28 cellular contexts compared by ENCODE assay signal in the genomic region with DNA sequence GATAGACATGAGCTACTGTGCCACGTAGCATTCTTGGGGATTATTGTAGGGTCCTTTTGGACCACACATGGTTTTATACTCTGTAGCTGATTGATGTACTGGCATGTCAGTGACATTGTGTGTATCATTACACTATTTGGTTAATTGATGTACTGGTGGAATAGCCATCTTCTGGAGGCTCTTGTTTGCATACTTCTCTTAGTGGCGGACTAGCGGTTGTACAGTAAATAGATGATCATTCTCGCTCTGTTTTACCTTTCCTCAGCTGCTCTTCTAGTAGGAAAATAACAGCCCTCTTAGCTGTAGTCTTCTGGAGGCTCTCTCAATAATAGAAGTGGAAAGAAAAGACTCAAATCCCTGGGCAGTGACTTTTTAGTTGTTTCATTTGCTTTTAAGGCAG. TPM values are rescaled to one million over a fixed set of nuclear protein-coding genes. Genes with fewer than 3 reads are reported as not detected.
A peak's percentile ranks its signal among the peaks of the same experiment; 100 is the strongest.
DNase-seq lines count a peak whose midpoint lies in the region; ATAC-seq and TF ChIP-seq lines count a peak whose summit lies in the region.
"Had no signal": no experiment of that assay in that cellular context is flagged by ENCODE, and none has a peak within 500 bp of the region (broad histone marks: within the 10 kb centered on the region; RNA-seq: fewer than 3 reads in every experiment).

No MANE protein-coding gene starts in this region.

- ATAC-seq in right cardiac atrium: no peak
- ATAC-seq: activated T-helper 17 cell treated with anti-CD3 and anti-CD28 coated beads, Interleukin-2, amount 50 U/mL, for 72 hours; left lobe of liver; PC-3; psoas muscle had no signal

- peaks cover 35% of the 10 kb centered on the region for H3K36me3 Mint-ChIP-seq in nephron progenitor cell (ENCODE audit: low read depth)
- H3K36me3 Mint-ChIP-seq: activated CD4-positive, alpha-beta memory T cell treated with anti-CD3 and anti-CD28 coated beads for 36 hours; activated naive CD4-positive, alpha-beta T cell treated with anti-CD3 and anti-CD28 coated beads, Interleukin-2, amount 10 ng/mL, durations not matched to agents 7 days and 5 days had no signal

- no peak overlapping the region for H3K4me3 ChIP-seq in left ventricle myocardium inferior
- H3K4me3 ChIP-seq in right cardiac atrium (ENCODE audit: low read length): no peak overlapping the region
- no peak overlapping the region for H3K4me3 ChIP-seq in ascending aorta
- H3K4me3 ChIP-seq: colonic mucosa, psoas muscle had no signal

- no peaks in the 10 kb centered on the region for H3K9me3 ChIP-seq in left ventricle myocardium inferior (replicated peaks)
- H3K9me3 ChIP-seq in right cardiac atrium (ENCODE audit: control insufficient read depth, low read length): no peaks in the 10 kb centered on the region
- H3K9me3 ChIP-seq in ascending aorta: no peaks in the 10 kb centered on the region
- H3K9me3 ChIP-seq: colonic mucosa, psoas muscle had no signal

- H3K27ac ChIP-seq in left ventricle myocardium inferior (replicated peaks) (peak overlapping the region; percentile 80), right cardiac atrium (ENCODE audit: low read length) (no peak overlapping the region), ascending aorta (peak overlapping the region; percentile 50 to 83)
- H3K27ac ChIP-seq: colonic mucosa had no signal

- H3K4me1 ChIP-seq in left ventricle myocardium inferior (peaks cover 95% of the 10 kb centered on the region), right cardiac atrium (ENCODE audit: control insufficient read depth, insufficient read depth, low read length) (peaks cover 19% of the 10 kb centered on the region), ascending aorta (peaks cover 17 to 69% of the 10 kb centered on the region in 2 donors)
- H3K4me1 ChIP-seq: colonic mucosa had no signal

- H3K27me3 ChIP-seq in left ventricle myocardium inferior (ENCODE audit: low read depth): no peaks in the 10 kb centered on the region
- H3K27me3 ChIP-seq in right cardiac atrium (ENCODE audit: control insufficient read depth, insufficient read depth): no peaks in the 10 kb centered on the region
- no peaks in the 10 kb centered on the region for H3K27me3 ChIP-seq in ascending aorta
- H3K27me3 ChIP-seq: colonic mucosa had no signal

- intact Hi-C loops in left ventricle myocardium inferior (cut with micrococcal nuclease): no loop called here
- intact Hi-C loops in right cardiac atrium (cut with DNase I): no loop called here
- intact Hi-C loops in ascending aorta (cut with DNase I): no loop called here

- peaks cover 55% of the 10 kb centered on the region for H3K4me1 Mint-ChIP-seq in nephron progenitor cell

- H3K27me3 Mint-ChIP-seq in nephron progenitor cell (ENCODE audit: low read depth, poor library complexity): peaks cover 4% of the 10 kb centered on the region
- H3K27me3 Mint-ChIP-seq: activated CD4-positive, alpha-beta memory T cell treated with anti-CD3 and anti-CD28 coated beads for 36 hours; activated naive CD4-positive, alpha-beta T cell treated with anti-CD3 and anti-CD28 coated beads, Interleukin-2, amount 10 ng/mL, durations not matched to agents 7 days and 5 days; CD4-positive, CD25-positive, alpha-beta regulatory T cell had no signal

- H3K9me3 Mint-ChIP-seq in nephron progenitor cell: peaks cover 7% of the 10 kb centered on the region
- H3K9me3 Mint-ChIP-seq: activated CD4-positive, alpha-beta memory T cell treated with anti-CD3 and anti-CD28 coated beads for 36 hours; activated naive CD4-positive, alpha-beta T cell treated with anti-CD3 and anti-CD28 coated beads, Interleukin-2, amount 10 ng/mL, durations not matched to agents 7 days and 5 days; activated T-helper 17 cell treated with anti-CD3 and anti-CD28 coated beads, Interleukin-2, amount 50 U/mL, for 72 hours; CD4-positive, CD25-positive, alpha-beta regulatory T cell; T-helper 2 cell treated with Interferon-gamma antibody and Interleukin-4, amounts not matched to agents 5 μg/mL and 100 μg/mL, for 36 hours had no signal

- H3K4me3 Mint-ChIP-seq in nephron progenitor cell: no peak overlapping the region
- H3K4me3 Mint-ChIP-seq: activated CD4-positive, alpha-beta memory T cell treated with anti-CD3 and anti-CD28 coated beads for 36 hours; activated naive CD4-positive, alpha-beta T cell treated with anti-CD3 and anti-CD28 coated beads, Interleukin-2, amount 10 ng/mL, durations not matched to agents 7 days and 5 days; activated T-helper 17 cell treated with anti-CD3 and anti-CD28 coated beads, Interleukin-2, amount 50 U/mL, for 72 hours; CD4-positive, CD25-positive, alpha-beta regulatory T cell; T-helper 2 cell treated with Interferon-gamma antibody and Interleukin-4, amounts not matched to agents 5 μg/mL and 100 μg/mL, for 36 hours had no signal

- no peak for DNase-seq in left ventricle myocardium inferior
- DNase-seq in right cardiac atrium: no peak
- DNase-seq in ascending aorta (ENCODE audit: low spot score in 2 of 2): no peak
- DNase-seq in nephron progenitor cell: no peak
- DNase-seq in superior temporal gyrus (ENCODE audit: extremely low spot score): no peak
- no peak for DNase-seq in NCI-H345 treated with DMSO at 0.1 percent for 48 hours (lab: John Stamatoyannopoulos, UW; ENCODE audit: unreplicated experiment)
- no peak for DNase-seq in NCI-H1930 (lab: John Stamatoyannopoulos, UW)
- DNase-seq: activated CD4-positive, alpha-beta memory T cell treated with anti-CD3 and anti-CD28 coated beads for 36 hours; activated CD4-positive, alpha-beta T cell treated with anti-CD3 and anti-CD28 coated beads for 1 hour; activated CD8-positive, alpha-beta memory T cell treated with anti-CD3 and anti-CD28 coated beads, Interleukin-2, amount 50 U/mL, for 48 hours; activated naive CD4-positive, alpha-beta T cell treated with anti-CD3 and anti-CD28 coated beads, Interleukin-2, amount 10 ng/mL, durations not matched to agents 7 days and 5 days; AML-193; amniotic stem cell; CD4-positive, CD25-positive, alpha-beta regulatory T cell; colonic mucosa; effector CD8-positive, alpha-beta T cell; erythroblast; glutamatergic neuron; NCI-H1048; NCI-H510A treated with DMSO at 0.1 percent for 48 hours; PC-3; psoas muscle; SHP77; stimulated activated CD4-positive, alpha-beta T cell treated with anti-CD3 and anti-CD28 coated beads, Interleukin-15, amount 100 ng/mL, for 24 hours; stimulated activated CD4-positive, alpha-beta T cell treated with anti-CD3 and anti-CD28 coated beads, Interleukin-4, amount 100 ng/mL, for 4 hours had no signal

- peak overlapping the region; percentile 30 for H3K27ac Mint-ChIP-seq in nephron progenitor cell
- H3K27ac Mint-ChIP-seq: activated CD4-positive, alpha-beta memory T cell treated with anti-CD3 and anti-CD28 coated beads for 36 hours; activated naive CD4-positive, alpha-beta T cell treated with anti-CD3 and anti-CD28 coated beads, Interleukin-2, amount 10 ng/mL, durations not matched to agents 7 days and 5 days; activated T-helper 17 cell treated with anti-CD3 and anti-CD28 coated beads, Interleukin-2, amount 50 U/mL, for 72 hours; CD4-positive, CD25-positive, alpha-beta regulatory T cell; T-helper 2 cell treated with Interferon-gamma antibody and Interleukin-4, amounts not matched to agents 5 μg/mL and 100 μg/mL, for 36 hours had no signal

- H3K36me3 ChIP-seq in left ventricle myocardium inferior (no peaks in the 10 kb centered on the region), ascending aorta (no peaks in the 10 kb centered on the region)
- H3K36me3 ChIP-seq: colonic mucosa had no signal

- TF ChIP-seq CTCF in left ventricle myocardium inferior (IDR thresholded peaks at IDR 0.05; ENCODE audit: borderline replicate concordance) (no peak), ascending aorta (IDR thresholded peaks at IDR 0.05) (no peak), nephron progenitor cell (IDR thresholded peaks at IDR 0.05) (no peak)

- 96% methylated on average over 4 of the region's 4 CpGs for WGBS in right cardiac atrium

RNA-seq across cellular contexts. Expression of a gene that starts 24.8 kb away (rescaled TPM):
- total RNA-seq in left ventricle myocardium inferior (37.2 TPM), right cardiac atrium (10 to 100 TPM; 31.0 to 52.3 (median 39.1) TPM), ascending aorta (151 TPM)
- polyA plus RNA-seq in right cardiac atrium: 9.0 TPM
